Comparison of ENCODE assay signal across 8 cellular contexts in genomic region chr2:188291617-188292445, GRCh38. TPM values are rescaled to one million over a fixed set of nuclear protein-coding genes. Genes with fewer than 3 reads are reported as not detected.
A peak's percentile ranks its signal among the peaks of the same experiment; 100 is the strongest.
DNase-seq lines count a peak whose midpoint lies in the region; ATAC-seq, FAIRE-seq and TF ChIP-seq lines count a peak whose summit lies in the region.

TSS of gene GULP1 (plus strand) at chr2:188291874. CDS start at chr2:188477703, 185,829 bp downstream.

- CTCF ChIA-PET in A549 (lab: Yijun Ruan, JAX), result interaction anchor here (0.6 to 2.6 kb wide), 36 partner anchors 10 to 792 kb away, joined by 3 to 12 read pairs (median 4); no protein-coding TSS in a partner anchor

- H3K27ac ChIP-seq in A549, result peak within 1 kb of the TSS; percentile 97 to 100
- peak within 1 kb of the TSS; percentile 97 to 99 for H3K27ac ChIP-seq in ascending aorta

- H3K4me1 ChIP-seq in A549 (peaks cover 21% of the 10 kb centered on the region), ascending aorta (peaks cover 0 to 8% of the 10 kb centered on the region in 2 donors)

- under 1% methylated on average over 58 of the region's 64 CpGs for WGBS in A549 (ENCODE audit: missing lambda C conversion rate)

- ATAC-seq in A549, result peak; percentile 69 to 82
- peak; percentile 90 for ATAC-seq in left ventricle myocardium superior
- no peak for ATAC-seq in HG02623 (IDR thresholded peaks at IDR 0.05; ENCODE audit: unreplicated experiment)
- no peak for ATAC-seq in GM21529 (IDR thresholded peaks at IDR 0.05; ENCODE audit: unreplicated experiment)

- POLR2A ChIA-PET in A549 (lab: Yijun Ruan, JAX), result interaction anchor here (0.5 to 2.6 kb wide), 20 partner anchors 11 to 1115 kb away, joined by 3 to 20 read pairs (median 4); no protein-coding TSS in a partner anchor

- peak; percentile 20; the same call in 1 of the 2 replicates for TF ChIP-seq POLR2A in A549 (IDR thresholded peaks at IDR 0.05; ENCODE audit: low read length)

- peak; percentile 48 to 68 for TF ChIP-seq RAD21 in A549 (conservative IDR thresholded peaks at IDR 0.05 in 1 of 2, IDR thresholded peaks at IDR 0.05 in 1 of 2)

- H3K9me3 ChIP-seq in A549, result no peaks in the 10 kb centered on the region
- no peaks in the 10 kb centered on the region for H3K9me3 ChIP-seq in ascending aorta

- H3K4me3 ChIP-seq in A549 (peak within 1 kb of the TSS; percentile 84), ascending aorta (peak within 1 kb of the TSS; percentile 83 to 94)

- no peak for TF ChIP-seq EP300 in A549 (IDR thresholded peaks at IDR 0.05)

- H3K4me2 ChIP-seq in A549, result peak within 1 kb of the TSS; percentile 98

- H3K27me3 ChIP-seq in ascending aorta, result no peaks in the 10 kb centered on the region

- in situ Hi-C loops in GM13977 (cut with MboI; ENCODE audit: low pct_unique_long_range_greater_than_20kb, low sequenced_read_pairs, unreplicated experiment), result no loop called here

- TF ChIP-seq CTCF in A549 (IDR thresholded peaks at IDR 0.05), result peak; percentile 71
- TF ChIP-seq CTCF in GM13977 (IDR thresholded peaks at IDR 0.05; ENCODE audit: extremely low read depth, insufficient read depth, missing control alignments), result peak; percentile 34
- peak; percentile 44 to 73 (median 68) for TF ChIP-seq CTCF in ascending aorta (IDR thresholded peaks at IDR 0.05)

- no peaks in the 10 kb centered on the region for H3K36me3 ChIP-seq in ascending aorta

- DNase-seq in A549 (ENCODE audit: low read depth in 1 of 2, low spot score in 1 of 2), result peak; percentile 47 to 82
- DNase-seq in GM13977 (ENCODE audit: low spot score), result peak; percentile 36
- peak; percentile 39 for DNase-seq in NCI-H524 treated with DMSO at 0.1 percent for 48 hours (lab: John Stamatoyannopoulos, UW)
- DNase-seq in ascending aorta (ENCODE audit: low spot score in 2 of 2), result peak; percentile 12 to 83
- DNase-seq in left ventricle myocardium superior, result peak; percentile 83
- DNase-seq in posterior vena cava (ENCODE audit: low spot score), result peak; percentile 90

- no peak for FAIRE-seq in A549 (lab: Jason Lieb, UNC)

- intact Hi-C loops in ascending aorta (cut with DNase I) (loop anchor here (2.0 to 5.0 kb wide), 5 partner anchors 90 to 690 kb away; no protein-coding TSS in a partner anchor), left ventricle myocardium superior (cut with micrococcal nuclease) (no loop called here), posterior vena cava (cut with DNase I) (no loop called here)

TF ChIP-seq in A549, 52 proteins besides CTCF, POLR2A, EP300 and RAD21:
- TF ChIP-seq REST (IDR thresholded peaks at IDR 0.05) (peak; percentile 54; the same call in 1 of the 2 replicates), CEBPB (IDR thresholded peaks at IDR 0.05) (peak in 1 of 2 experiments; percentile 14; a peak in 1 of 4 replicates), HMGXB4 (CRISPR knock-in tag; IDR thresholded peaks at IDR 0.05; ENCODE audit: borderline replicate concordance) (peak; percentile 88), NR3C1 (IDR thresholded peaks at IDR 0.05) (no peak), ELK1 (IDR thresholded peaks at IDR 0.05; ENCODE audit: low read depth, low read length) (no peak), ZFP36 (IDR thresholded peaks at IDR 0.05; ENCODE audit: borderline replicate concordance, partially characterized antibody) (no peak), NFE2L2 (conservative IDR thresholded peaks at IDR 0.05; ENCODE audit: low read length) (no peak), EHMT2 (IDR thresholded peaks at IDR 0.05; ENCODE audit: low read depth) (no peak), MAX (IDR thresholded peaks at IDR 0.05) (peak; percentile 24; the same call in 1 of the 2 replicates), EHF (CRISPR knock-in tag; IDR thresholded peaks at IDR 0.05) (no peak), JUN (IDR thresholded peaks at IDR 0.05) (peak in 1 of 2 experiments; percentile 49; a peak in 2 of 5 replicates), TP53 (CRISPR knock-in tag; IDR thresholded peaks at IDR 0.05) (no peak), SMC3 (IDR thresholded peaks at IDR 0.05) (peak; percentile 74), JUNB (IDR thresholded peaks at IDR 0.05) (no peak)

RNA-seq across cellular contexts. Expression of gene GULP1, which starts in this region (rescaled TPM):
- polyA plus RNA-seq in A549 (2011; rRNA removed) (80.7 and 89.2 TPM in 2 replicates), A549 (2017; fragmentation: RNase III; extraction: RNeasy Plus Mini Kit Qiagen cat#74134 plus additional on column Dnase treatment) (30.7 to 31.5 TPM (median 31.4 TPM) in 3 replicates)
- 17.5 and 19.2 TPM in 2 replicates for polyA plus RNA-seq in A549 (2012; cell fraction: cytosol; rRNA removed)
- 5.3 and 5.9 TPM in 2 replicates for polyA plus RNA-seq in A549 (2012; cell fraction: nucleus; rRNA removed)
- 39.9 and 46.2 TPM in 2 replicates for polyA minus RNA-seq in A549 (2011; rRNA and poly(A)+ RNA removed)
- total RNA-seq in ascending aorta (67.8 TPM), left ventricle myocardium superior (4.6 TPM), posterior vena cava (10 to 100 TPM; 25.9 to 63.2 TPM)

Comparison
In these comparisons a context has a peak if more than half of its experiments do, and no peak if none do; other contexts are left out.
1. ATAC-seq: peak in A549 (2 of 2) and left ventricle myocardium superior (single experiment); none in HG02623 (single experiment) and GM21529 (single experiment).
2. DNase-seq: peak in every context shown above with its lines; median percentile 90 in posterior vena cava; 83 in left ventricle myocardium superior; 64 in A549; 48 in ascending aorta; 39 in NCI-H524 treated with DMSO at 0.1 percent for 48 hours; 36 in GM13977.
3. Peak in every context shown above with its lines, with median percentiles within 50 percentile points of each other: CTCF ChIP-seq.